27 cellular contexts compared by ENCODE assay signal in genomic region chr13:103101902-103102301, GRCh38. TPM values are rescaled to one million over a fixed set of nuclear protein-coding genes. Genes with fewer than 3 reads are reported as not detected.
A peak's percentile ranks its signal among the peaks of the same experiment; 100 is the strongest.
DNase-seq lines count a peak whose midpoint lies in the region; ATAC-seq and TF ChIP-seq lines count a peak whose summit lies in the region.
"Had no signal": no experiment of that assay in that cellular context is flagged by ENCODE, and none has a peak within 500 bp of the region (broad histone marks: within the 10 kb centered on the region; RNA-seq: fewer than 3 reads in every experiment).

No MANE protein-coding gene starts in this region.

- H3K4me2 ChIP-seq in SU-DHL-6 (ENCODE audit: low read depth, low read length, poor library complexity, severe bottlenecking): peak overlapping the region; percentile 45
- H3K4me2 ChIP-seq: SK-N-SH had no signal

- H3F3A ChIP-seq in SU-DHL-6 (ENCODE audit: insufficient read depth): no peaks in the 10 kb centered on the region

- H3K27ac ChIP-seq in HUES48 (ENCODE audit: low read depth, low read length) (peak overlapping the region; percentile 42), SU-DHL-6 (ENCODE audit: low read depth, low read length) (peak overlapping the region; percentile 66), transverse colon (no peak overlapping the region)
- no peak overlapping the region for H3K27ac ChIP-seq in CD4-positive, alpha-beta T cell (ENCODE audit: low read depth, low read length)
- H3K27ac ChIP-seq: GM23248 had no signal

- H3K4me3 Mint-ChIP-seq in CD4-positive, alpha-beta T cell: no peak overlapping the region
- H3K4me3 Mint-ChIP-seq: CD8-positive, alpha-beta T cell; HFFc6 had no signal

- intact Hi-C loops in head of caudate nucleus (cut with DNase I) (no loop called here), transverse colon (cut with DNase I; ENCODE audit: low total_unique reads) (no loop called here)
- intact Hi-C loops in CD4-positive, alpha-beta T cell (cut with DNase I, micrococcal nuclease): no loop called here

- H3K9me3 ChIP-seq in HUES48 (ENCODE audit: control insufficient read depth, insufficient read depth, low read length) (no peaks in the 10 kb centered on the region), SU-DHL-6 (ENCODE audit: insufficient read depth, low read length) (no peaks in the 10 kb centered on the region), transverse colon (no peaks in the 10 kb centered on the region)
- H3K9me3 ChIP-seq in CD4-positive, alpha-beta T cell (ENCODE audit: control insufficient read depth, low read length): no peaks in the 10 kb centered on the region
- H3K9me3 ChIP-seq: Caco-2, HAP-1, MG63, SK-N-SH had no signal

- no peak for TF ChIP-seq EP300 in transverse colon (IDR thresholded peaks at IDR 0.05; ENCODE audit: low read depth)

- TF ChIP-seq POLR2A in transverse colon (IDR thresholded peaks at IDR 0.05): no peak

- POLR2A ChIA-PET in CD4-positive, alpha-beta T cell (lab: Charles Lee): no interaction called here

- H3K36me3 Mint-ChIP-seq in CD4-positive, alpha-beta T cell (ENCODE audit: low read depth): no peaks in the 10 kb centered on the region
- H3K36me3 Mint-ChIP-seq: CD8-positive, alpha-beta T cell had no signal

- CTCF ChIA-PET in CD4-positive, alpha-beta T cell (lab: Charles Lee): no interaction called here

- H3K9me2 ChIP-seq in SU-DHL-6 (replicated peaks; ENCODE audit: insufficient read depth, low read length): no peaks in the 10 kb centered on the region
- H3K9me2 ChIP-seq: SK-N-SH had no signal

- H3K79me2 ChIP-seq in SU-DHL-6 (ENCODE audit: insufficient read depth, low read length): no peaks in the 10 kb centered on the region

- in situ Hi-C loops in G401 (cut with HindIII; ENCODE audit: low sequenced_read_pairs) (no loop called here), transverse colon (cut with MboI; ENCODE audit: low pct_ligation_motif_present in 1 of 4, low pct_unique_long_range_greater_than_20kb in 1 of 4, low sequenced_read_pairs in 3 of 4) (no loop called here)

- peak overlapping the region; percentile 98 for H2AFZ ChIP-seq in SU-DHL-6 (ENCODE audit: low read depth, low read length, severe bottlenecking)
- H2AFZ ChIP-seq: GM23248 had no signal

- no peaks in the 10 kb centered on the region for H4K20me1 ChIP-seq in SU-DHL-6 (ENCODE audit: low read depth, low read length)

- H3K4me3 ChIP-seq in HUES48 (ENCODE audit: low read depth, low read length) (no peak overlapping the region), SU-DHL-6 (ENCODE audit: insufficient read depth, low read length, poor library complexity, severe bottlenecking) (no peak overlapping the region), transverse colon (no peak overlapping the region)
- H3K4me3 ChIP-seq: GM23248, HAP-1, MG63 had no signal

- no peak overlapping the region for H3K9ac ChIP-seq in HUES48 (ENCODE audit: low read depth, low read length)
- H3K9ac ChIP-seq in SU-DHL-6 (ENCODE audit: low read length): peak overlapping the region; percentile 38
- H3K9ac ChIP-seq: GM23248, SK-N-SH had no signal

- no peak for ATAC-seq in CD4-positive, alpha-beta T cell (ENCODE audit: poor library complexity)
- ATAC-seq in HG02884 (IDR thresholded peaks at IDR 0.05; ENCODE audit: unreplicated experiment) (no peak), HG02678 (IDR thresholded peaks at IDR 0.05; ENCODE audit: unreplicated experiment) (no peak)
- ATAC-seq: CD8-positive, alpha-beta T cell had no signal

- H3K27ac Mint-ChIP-seq in CD4-positive, alpha-beta T cell: no peak overlapping the region
- H3K27ac Mint-ChIP-seq: CD8-positive, alpha-beta T cell; HFFc6 had no signal

- no peaks in the 10 kb centered on the region for H3K9me3 Mint-ChIP-seq in CD4-positive, alpha-beta T cell
- H3K9me3 Mint-ChIP-seq: CD8-positive, alpha-beta T cell had no signal

- TF ChIP-seq CTCF in SU-DHL-6 (IDR thresholded peaks at IDR 0.05; ENCODE audit: insufficient read depth, low read length, poor library complexity, severe bottlenecking) (no peak), transverse colon (IDR thresholded peaks at IDR 0.05) (no peak)
- no peak for TF ChIP-seq CTCF in CD4-positive, alpha-beta T cell (IDR thresholded peaks at IDR 0.05)

- H3K27me3 ChIP-seq in HUES48 (ENCODE audit: control insufficient read depth, insufficient read depth, low read length): no peaks in the 10 kb centered on the region
- H3K27me3 ChIP-seq in SU-DHL-6 (ENCODE audit: low read length): no peaks in the 10 kb centered on the region
- no peaks in the 10 kb centered on the region for H3K27me3 ChIP-seq in CD4-positive, alpha-beta T cell (ENCODE audit: control insufficient read depth, insufficient read depth, low read length)
- no peaks in the 10 kb centered on the region for H3K27me3 ChIP-seq in transverse colon
- H3K27me3 ChIP-seq: MG63 had no signal

- peaks cover 4% of the 10 kb centered on the region for H3K27me3 Mint-ChIP-seq in CD4-positive, alpha-beta T cell

- peaks cover 16% of the 10 kb centered on the region for H3K4me1 ChIP-seq in HUES48 (ENCODE audit: control insufficient read depth, insufficient read depth, low read length)
- H3K4me1 ChIP-seq in transverse colon: no peaks in the 10 kb centered on the region
- H3K4me1 ChIP-seq: Caco-2, HAP-1 had no signal

- DNase-seq in G401 (ENCODE audit: low spot score): peak; percentile 38
- DNase-seq in head of caudate nucleus: peak in 32 of 42 donors; percentile 8 to 72 (median 32)
- DNase-seq in CD4-positive, alpha-beta T cell: no peak
- no peak for DNase-seq in transverse colon
- DNase-seq: Caco-2; CD8-positive, alpha-beta T cell; DMS 273 treated with DMSO at 0.1 percent for 48 hours; DMS79 treated with DMSO at 0.1 percent for 48 hours; GM23248; HFFc6; IMR-90; KG1; MG63; NCI-H1048; NCI-H1417; NCI-H1694 treated with DMSO at 0.1 percent for 48 hours; NCI-H2081; NCI-H2227 treated with DMSO at 0.1 percent for 48 hours; NCI-H526 treated with DMSO at 0.1 percent for 48 hours had no signal

- H3K4me1 Mint-ChIP-seq in CD4-positive, alpha-beta T cell (ENCODE audit: low read depth): no peaks in the 10 kb centered on the region

- 63 to 77% methylated on average over 6 to 7 of the region's 7 CpGs for WGBS in transverse colon (ENCODE audit: low coverage in 1 of 2), 2 donors

- H3K36me3 ChIP-seq in HUES48 (ENCODE audit: control insufficient read depth, insufficient read depth, low read length) (no peaks in the 10 kb centered on the region), SU-DHL-6 (ENCODE audit: low read length) (no peaks in the 10 kb centered on the region; the same call in 1 of the 2 replicates), transverse colon (no peaks in the 10 kb centered on the region)
- H3K36me3 ChIP-seq: HAP-1, MG63 had no signal

RNA-seq across cellular contexts. Expression of gene SLC10A2, which starts 35.7 kb away (rescaled TPM):
- not detected in 2 replicates for total RNA-seq in G401 (2014; rRNA removed; shearing (Covaris generic))
- total RNA-seq in CD4-positive, alpha-beta T cell: not detected
- 1 to 10 TPM in 1 of 4 donors, not detected in 3; 3.0 TPM for total RNA-seq in transverse colon
- total RNA-seq: A673; Caco-2; CD8-positive, alpha-beta T cell; GM23248; HFFc6; IMR-90; NCI-H460 had no signal

Comparison
In these comparisons a context has a peak if more than half of its experiments do, and no peak if none do; other contexts are left out.
1. DNase-seq: peak in G401 (single experiment) and head of caudate nucleus (32 of 42); none in CD4-positive, alpha-beta T cell (0 of 10) and transverse colon (single experiment).
2. H3K27ac ChIP-seq: peak in HUES48 (single experiment) and SU-DHL-6 (single experiment); none in CD4-positive, alpha-beta T cell (single experiment) and transverse colon (0 of 4).